In genomic region chr1:16607433-16607851, GRCh38 we compare ENCODE assay signal across 17 cellular contexts. TPM values are rescaled to one million over a fixed set of nuclear protein-coding genes. Genes with fewer than 3 reads are reported as not detected.
DNase-seq lines count a peak whose midpoint lies in the region; TF ChIP-seq lines count a peak whose summit lies in the region.
"Had no signal": no experiment of that assay in that cellular context is flagged by ENCODE, and none has a peak within 500 bp of the region (broad histone marks: within the 10 kb centered on the region; RNA-seq: fewer than 3 reads in every experiment).

No MANE protein-coding gene starts in this region.

- H3K36me3 Mint-ChIP-seq in endodermal cell (ENCODE audit: low read depth) (no peaks in the 10 kb centered on the region), osteocyte (ENCODE audit: unreplicated experiment) (no peaks in the 10 kb centered on the region)
- H3K36me3 Mint-ChIP-seq: activated naive CD4-positive, alpha-beta T cell treated with anti-CD3 and anti-CD28 coated beads, Interleukin-2, amount 50 U/mL, for 72 hours; naive thymus-derived CD4-positive, alpha-beta T cell; T-cell had no signal

- H4K20me1 ChIP-seq in BLaER1 = peaks cover 29% of the 10 kb centered on the region
- peaks cover 5% of the 10 kb centered on the region; the same call in 1 of the 2 replicates for H4K20me1 ChIP-seq in Karpas-422 (ENCODE audit: insufficient read depth, low read depth, low read length)

- H3K4me3 ChIP-seq in BLaER1 = no peak overlapping the region
- no peak overlapping the region for H3K4me3 ChIP-seq in Karpas-422 (ENCODE audit: low read length)
- no peak overlapping the region for H3K4me3 ChIP-seq in endodermal cell (ENCODE audit: low read length)
- no peak overlapping the region for H3K4me3 ChIP-seq in tibial artery
- H3K4me3 ChIP-seq in thyroid gland (replicated peaks in 1 of 3) = no peak overlapping the region
- H3K4me3 ChIP-seq: body of pancreas had no signal

- H3K79me2 ChIP-seq in Karpas-422 (ENCODE audit: low read length) = no peaks in the 10 kb centered on the region

- H3K27ac Mint-ChIP-seq in endodermal cell (no peak overlapping the region), osteocyte (ENCODE audit: unreplicated experiment) (no peak overlapping the region)
- H3K27ac Mint-ChIP-seq: activated CD4-positive, alpha-beta T cell treated with anti-CD3 and anti-CD28 coated beads, Interleukin-2, amount 10 ng/mL, durations not matched to agents 7 days and 5 days; activated naive CD4-positive, alpha-beta T cell treated with anti-CD3 and anti-CD28 coated beads, Interleukin-2, amount 50 U/mL, for 72 hours; naive thymus-derived CD4-positive, alpha-beta T cell; T-cell had no signal

- no peak for TF ChIP-seq POLR2A in thyroid gland (IDR thresholded peaks at IDR 0.05)

- WGBS in endodermal cell (ENCODE audit: insufficient coverage in 1 of 2, insufficient read length in 1 of 2), 2 experiments = 89 to 93% methylated on average over 2 of the region's 2 CpGs
- WGBS in thyroid gland, 2 donors = 89 to 93% methylated on average over 2 of the region's 2 CpGs

- DNase-seq in Karpas-422 (peak; percentile 36), endodermal cell (peak; percentile 44), osteocyte (ENCODE audit: extremely low spot score, unreplicated experiment) (peak; percentile 89), tibial artery (no peak), DMS 273 (lab: John Stamatoyannopoulos, UW; ENCODE audit: unreplicated experiment) (no peak), thyroid gland (no peak)
- DNase-seq: activated CD4-positive, alpha-beta T cell treated with anti-CD3 and anti-CD28 coated beads, Interleukin-2, amount 10 ng/mL, durations not matched to agents 7 days and 5 days; Calu3; cortex of kidney; NCI-H1092 treated with DMSO at 0.1 percent for 48 hours; NCI-H510A had no signal

- H3K9me3 Mint-ChIP-seq in endodermal cell (no peaks in the 10 kb centered on the region), osteocyte (ENCODE audit: unreplicated experiment) (no peaks in the 10 kb centered on the region)
- H3K9me3 Mint-ChIP-seq: activated CD4-positive, alpha-beta T cell treated with anti-CD3 and anti-CD28 coated beads, Interleukin-2, amount 10 ng/mL, durations not matched to agents 7 days and 5 days; activated naive CD4-positive, alpha-beta T cell treated with anti-CD3 and anti-CD28 coated beads, Interleukin-2, amount 50 U/mL, for 72 hours; naive thymus-derived CD4-positive, alpha-beta T cell; T-cell had no signal

- intact Hi-C loops in tibial artery (cut with DNase I; ENCODE audit: low total_unique reads) (no loop called here), thyroid gland (cut with DNase I) (no loop called here)

- H3K36me3 ChIP-seq in BLaER1 (peaks cover 45% of the 10 kb centered on the region), Karpas-422 (ENCODE audit: insufficient read depth, low read length) (0 out of 2 replicates have a peak, but pooled peaks cover 4% of the 10 kb centered on the region), endodermal cell (ENCODE audit: control insufficient read depth, insufficient read depth, low read length) (peaks cover 31% of the 10 kb centered on the region), tibial artery (peaks cover 0 to 41% (median 26%) of the 10 kb centered on the region in 3 donors), thyroid gland (peaks cover 8 to 29% of the 10 kb centered on the region in 2 donors)

- no peaks in the 10 kb centered on the region for H3K9me3 ChIP-seq in BLaER1
- no peaks in the 10 kb centered on the region for H3K9me3 ChIP-seq in Karpas-422 (ENCODE audit: low read length)
- H3K9me3 ChIP-seq in endodermal cell (ENCODE audit: control insufficient read depth, low read length) = no peaks in the 10 kb centered on the region
- no peaks in the 10 kb centered on the region for H3K9me3 ChIP-seq in tibial artery
- no peaks in the 10 kb centered on the region for H3K9me3 ChIP-seq in thyroid gland
- H3K9me3 ChIP-seq: body of pancreas had no signal

- no peaks in the 10 kb centered on the region for H3K9me2 ChIP-seq in Karpas-422 (replicated peaks; ENCODE audit: insufficient read depth, low read length)

- TF ChIP-seq CTCF in endodermal cell (conservative IDR thresholded peaks at IDR 0.05) = no peak
- TF ChIP-seq CTCF in osteocyte (IDR thresholded peaks at IDR 0.05) = no peak
- TF ChIP-seq CTCF in tibial artery (IDR thresholded peaks at IDR 0.05) = no peak
- TF ChIP-seq CTCF in thyroid gland (IDR thresholded peaks at IDR 0.05) = no peak

- H3K27ac ChIP-seq in BLaER1 (no peak overlapping the region), Karpas-422 (ENCODE audit: low read length) (no peak overlapping the region), endodermal cell (ENCODE audit: low read depth, low read length) (no peak overlapping the region), tibial artery (no peak overlapping the region), thyroid gland (no peak overlapping the region)
- H3K27ac ChIP-seq: body of pancreas had no signal

- H3K27me3 ChIP-seq in BLaER1 = peaks cover 6% of the 10 kb centered on the region; the same call in 1 of the 2 replicates
- 0 out of 2 replicates have a peak, but pooled peaks cover 3% of the 10 kb centered on the region for H3K27me3 ChIP-seq in Karpas-422 (ENCODE audit: low read length)
- H3K27me3 ChIP-seq in endodermal cell (ENCODE audit: control insufficient read depth, insufficient read depth, low read length, poor library complexity, severe bottlenecking) = peaks cover 12% of the 10 kb centered on the region
- no peaks in the 10 kb centered on the region for H3K27me3 ChIP-seq in tibial artery
- no peaks in the 10 kb centered on the region for H3K27me3 ChIP-seq in thyroid gland
- H3K27me3 ChIP-seq: body of pancreas had no signal

- H3K9ac ChIP-seq in BLaER1 (no peak overlapping the region), Karpas-422 (ENCODE audit: low read length) (no peak overlapping the region), endodermal cell (ENCODE audit: extremely low read depth, low read length, poor library complexity, severe bottlenecking) (no peak overlapping the region)

- H3K4me2 ChIP-seq in BLaER1 = peak overlapping the region; percentile 43
- H3K4me2 ChIP-seq in Karpas-422 (ENCODE audit: low read depth, low read length, poor library complexity, severe bottlenecking) = no peak overlapping the region

- no peaks in the 10 kb centered on the region for H3K4me1 Mint-ChIP-seq in endodermal cell
- no peaks in the 10 kb centered on the region for H3K4me1 Mint-ChIP-seq in osteocyte (ENCODE audit: unreplicated experiment)
- H3K4me1 Mint-ChIP-seq: activated CD4-positive, alpha-beta T cell treated with anti-CD3 and anti-CD28 coated beads, Interleukin-2, amount 10 ng/mL, durations not matched to agents 7 days and 5 days; naive thymus-derived CD4-positive, alpha-beta T cell; T-cell had no signal

- no peak overlapping the region for H3K4me3 Mint-ChIP-seq in endodermal cell
- H3K4me3 Mint-ChIP-seq in osteocyte (ENCODE audit: unreplicated experiment) = no peak overlapping the region
- H3K4me3 Mint-ChIP-seq: activated CD4-positive, alpha-beta T cell treated with anti-CD3 and anti-CD28 coated beads, Interleukin-2, amount 10 ng/mL, durations not matched to agents 7 days and 5 days; naive thymus-derived CD4-positive, alpha-beta T cell; T-cell had no signal

- H3K4me1 ChIP-seq in BLaER1 (peaks cover 21% of the 10 kb centered on the region), Karpas-422 (ENCODE audit: low read length) (peaks cover 4% of the 10 kb centered on the region), endodermal cell (ENCODE audit: control insufficient read depth, insufficient read depth, low read length) (no peaks in the 10 kb centered on the region), tibial artery (peaks cover 0 to 31% (median 24%) of the 10 kb centered on the region in 4 donors), thyroid gland (peaks cover 5% of the 10 kb centered on the region in 2 donors)

- no peak overlapping the region for H2AFZ ChIP-seq in Karpas-422 (ENCODE audit: low read length)

- no peaks in the 10 kb centered on the region for H3K27me3 Mint-ChIP-seq in endodermal cell (ENCODE audit: insufficient read depth)
- no peaks in the 10 kb centered on the region for H3K27me3 Mint-ChIP-seq in osteocyte (ENCODE audit: unreplicated experiment)
- H3K27me3 Mint-ChIP-seq: activated CD4-positive, alpha-beta T cell treated with anti-CD3 and anti-CD28 coated beads, Interleukin-2, amount 10 ng/mL, durations not matched to agents 7 days and 5 days; naive thymus-derived CD4-positive, alpha-beta T cell; T-cell had no signal

RNA-seq across cellular contexts. Expression of gene NBPF1, which starts 5.9 kb away (rescaled TPM):
- 8.5 and 18.4 TPM in 2 replicates for total RNA-seq in Karpas-422 (2014; rRNA removed; shearing (Covaris generic); ENCODE audit: low replicate concordance)
- total RNA-seq in endodermal cell = 10 to 100 TPM; 39.2 to 42.5 TPM
- 37.2 TPM for polyA plus RNA-seq in endodermal cell (2013, experiment 1 of 2)
- polyA plus RNA-seq in endodermal cell (2013, experiment 2 of 2) = 29.5 TPM
- total RNA-seq in osteocyte = 50.1 and 55.6 TPM in 2 replicates
- total RNA-seq in thyroid gland = 10 to 100 TPM; 38.9 to 50.9 (median 46.5) TPM

RNA-seq across cellular contexts. Expression of gene RNU1-3, which starts 59.3 kb away (rescaled TPM):
- under 0.01 TPM in 2 replicates for total RNA-seq in Karpas-422 (2014; rRNA removed; shearing (Covaris generic); ENCODE audit: low replicate concordance)
- total RNA-seq in endodermal cell (1,000 to 10,000 TPM; 2,483 to 3,611 TPM), osteocyte (2,650 and 2,859 TPM in 2 replicates), thyroid gland (under 1 TPM; under 0.01 TPM)
- 11,872 TPM for polyA plus RNA-seq in endodermal cell (2013, experiment 1 of 2)
- 14,577 TPM for polyA plus RNA-seq in endodermal cell (2013, experiment 2 of 2)
- total RNA-seq: G401 had no signal
- polyA plus RNA-seq: naive thymus-derived CD4-positive, alpha-beta T cell had no signal

Comparison
In these comparisons a context has a peak if more than half of its experiments do, and no peak if none do; other contexts are left out.
1. DNase-seq: peak in Karpas-422 (single experiment), endodermal cell (single experiment) and osteocyte (single experiment); none in tibial artery (0 of 2), DMS 273 (single experiment) and thyroid gland (0 of 2).
2. RNA of gene RNU1-3, which starts 59.3 kb away (total RNA-seq): 2,483 to 3,611 TPM in endodermal cell and 2,650 to 2,859 TPM in osteocyte; under 0.01 TPM in Karpas-422 and under 0.01 TPM in thyroid gland; every median in the first group is over 1,000 times any median in the second.